In genomic region chr17:39701012-39701783, GRCh38 we compare ENCODE assay signal across 8 cellular contexts. TPM values are rescaled to one million over a fixed set of nuclear protein-coding genes. Genes with fewer than 3 reads are reported as not detected.
DNase-seq lines count a peak whose midpoint lies in the region; ATAC-seq and TF ChIP-seq lines count a peak whose summit lies in the region.

No MANE protein-coding gene starts in this region.

- CTCF ChIA-PET in MCF 10A (lab: Yijun Ruan, JAX) = interaction anchor here (0.5 to 2.5 kb wide), 8 partner anchors 9 to 719 kb away, joined by 3 to 13 read pairs (median 4); partner anchors contain the start of gene MIEN1

- peak overlapping the region; percentile 56 for H3K27ac Mint-ChIP-seq in MCF 10A (ENCODE audit: low read depth, unreplicated experiment)

- intact Hi-C loops in MCF 10A (cut with micrococcal nuclease) = no loop called here

- peaks cover 22% of the 10 kb centered on the region for H3K4me1 Mint-ChIP-seq in MCF 10A (ENCODE audit: insufficient read depth, unreplicated experiment)

- POLR2A ChIA-PET in MCF 10A (lab: Yijun Ruan, JAX) = interaction anchor here (0.7 to 3.1 kb wide), 9 partner anchors 11 to 280 kb away, joined by 3 to 68 read pairs (median 13); partner anchors contain the start of genes MIEN1, PGAP3, PSMD3 and STARD3

- no peaks in the 10 kb centered on the region for H3K9me3 ChIP-seq in skeletal muscle tissue (ENCODE audit: control insufficient read depth in 3 of 3, low read length in 3 of 3)

- in situ Hi-C loops in GM13976 (cut with MboI; ENCODE audit: low sequenced_read_pairs, unreplicated experiment) = no loop called here

- no peak for ATAC-seq in GM19328 (IDR thresholded peaks at IDR 0.05; ENCODE audit: unreplicated experiment)
- no peak for ATAC-seq in GM21825 (IDR thresholded peaks at IDR 0.05; ENCODE audit: unreplicated experiment)

- TF ChIP-seq CTCF in HFF-Myc (IDR thresholded peaks at IDR 0.05; ENCODE audit: low read depth, low read length, missing control alignments) = no peak
- TF ChIP-seq CTCF in MCF 10A (IDR thresholded peaks at IDR 0.05; ENCODE audit: unreplicated experiment) = no peak
- no peak for TF ChIP-seq CTCF in kidney epithelial cell (IDR thresholded peaks at IDR 0.05; ENCODE audit: insufficient read depth, low read length, poor library complexity, severe bottlenecking)
- TF ChIP-seq CTCF in GM13976 (IDR thresholded peaks at IDR 0.05; ENCODE audit: borderline replicate concordance, control extremely low read depth, extremely low read depth, insufficient read depth, missing control alignments) = no peak

- DNase-seq in HFF-Myc (ENCODE audit: extremely low read depth, low read depth) = no peak
- DNase-seq in MCF 10A (ENCODE audit: unreplicated experiment) = no peak
- DNase-seq in kidney epithelial cell (ENCODE audit: low read depth) = no peak
- no peak for DNase-seq in T1000 (lab: John Stamatoyannopoulos, UW)
- DNase-seq in GM13976 (ENCODE audit: low spot score) = no peak

- peaks cover 40 to 50% (median 43%) of the 10 kb centered on the region in 3 donors for H3K4me1 ChIP-seq in skeletal muscle tissue (ENCODE audit: control insufficient read depth in 3 of 3, insufficient read depth in 3 of 3, low read length in 3 of 3)

- H3K27me3 Mint-ChIP-seq in MCF 10A (ENCODE audit: insufficient read depth, unreplicated experiment) = no peaks in the 10 kb centered on the region

- peak overlapping the region; percentile 81 for H3K4me3 Mint-ChIP-seq in MCF 10A (ENCODE audit: unreplicated experiment)

- peak overlapping the region; percentile 77 to 88 (median 84) for H3K9ac ChIP-seq in skeletal muscle tissue (ENCODE audit: low read depth in 1 of 3, low read length in 3 of 3)

- no TSS peak for BruUV-seq in MCF 10A (replicated peaks; lab: Mats Ljungman, UMichigan)

- H3K36me3 ChIP-seq in kidney epithelial cell (ENCODE audit: control insufficient read depth, insufficient read depth, low read length) (no peaks in the 10 kb centered on the region), skeletal muscle tissue (ENCODE audit: control insufficient read depth in 3 of 3, insufficient read depth in 3 of 3, low read length in 3 of 3) (no peaks in the 10 kb centered on the region)

- H3K36me3 Mint-ChIP-seq in MCF 10A (ENCODE audit: insufficient read depth, unreplicated experiment) = no peaks in the 10 kb centered on the region

- H3K27ac ChIP-seq in skeletal muscle tissue (ENCODE audit: low read depth, low read length) = peak overlapping the region; percentile 71

- no peaks in the 10 kb centered on the region for H3K9me3 Mint-ChIP-seq in MCF 10A (ENCODE audit: unreplicated experiment)

- H3K4me3 ChIP-seq in HFF-Myc (replicated peaks; ENCODE audit: low read depth, low read length) = peak overlapping the region; percentile 67
- peak overlapping the region; percentile 73 for H3K4me3 ChIP-seq in kidney epithelial cell (ENCODE audit: low read depth, low read length)
- H3K4me3 ChIP-seq in skeletal muscle tissue (ENCODE audit: low read length in 3 of 3) = peak overlapping the region; percentile 65 to 76 (median 75)

- H3K27me3 ChIP-seq in kidney epithelial cell (ENCODE audit: control insufficient read depth, insufficient read depth, low read length) = no peaks in the 10 kb centered on the region
- H3K27me3 ChIP-seq in skeletal muscle tissue (ENCODE audit: control insufficient read depth in 3 of 3, insufficient read depth in 3 of 3, low read length in 3 of 3) = peaks cover 0 to 4% (median 0%) of the 10 kb centered on the region in 3 donors

RNA-seq across cellular contexts. Expression of gene ERBB2, which starts 1.3 kb away (rescaled TPM):
- total RNA-seq in MCF 10A (2022) (33.3 and 33.7 TPM in 2 replicates), kidney epithelial cell (44.1 and 47.2 TPM in 2 replicates), skeletal muscle tissue (69.9 TPM)

RNA-seq across cellular contexts. Expression of gene PGAP3, which starts 13.3 kb away (rescaled TPM):
- total RNA-seq in MCF 10A (2022) (10.0 and 13.2 TPM in 2 replicates), kidney epithelial cell (12.5 and 12.8 TPM in 2 replicates), skeletal muscle tissue (7.3 TPM)

RNA-seq across cellular contexts. Expression of gene MIEN1, which starts 29.1 kb away (rescaled TPM):
- 42.1 and 51.3 TPM in 2 replicates for total RNA-seq in MCF 10A (2022)
- total RNA-seq in kidney epithelial cell = 83.7 and 97.0 TPM in 2 replicates
- total RNA-seq in skeletal muscle tissue = 6.3 TPM

RNA-seq across cellular contexts. Expression of gene PNMT, which starts 32.9 kb away (rescaled TPM):
- total RNA-seq in MCF 10A (2022) (not detected in 2 replicates), kidney epithelial cell (2.7 TPM in 1 of 2 replicates, not detected in the other), skeletal muscle tissue (0.52 TPM)

RNA-seq across cellular contexts. Expression of gene TCAP, which starts 36.0 kb away (rescaled TPM):
- total RNA-seq in MCF 10A (2022) (0.37 and 0.71 TPM in 2 replicates), kidney epithelial cell (0.55 and 0.84 TPM in 2 replicates), skeletal muscle tissue (78.8 TPM)
